ENCODE assay signal across 1 cellular context in the genomic region with DNA sequence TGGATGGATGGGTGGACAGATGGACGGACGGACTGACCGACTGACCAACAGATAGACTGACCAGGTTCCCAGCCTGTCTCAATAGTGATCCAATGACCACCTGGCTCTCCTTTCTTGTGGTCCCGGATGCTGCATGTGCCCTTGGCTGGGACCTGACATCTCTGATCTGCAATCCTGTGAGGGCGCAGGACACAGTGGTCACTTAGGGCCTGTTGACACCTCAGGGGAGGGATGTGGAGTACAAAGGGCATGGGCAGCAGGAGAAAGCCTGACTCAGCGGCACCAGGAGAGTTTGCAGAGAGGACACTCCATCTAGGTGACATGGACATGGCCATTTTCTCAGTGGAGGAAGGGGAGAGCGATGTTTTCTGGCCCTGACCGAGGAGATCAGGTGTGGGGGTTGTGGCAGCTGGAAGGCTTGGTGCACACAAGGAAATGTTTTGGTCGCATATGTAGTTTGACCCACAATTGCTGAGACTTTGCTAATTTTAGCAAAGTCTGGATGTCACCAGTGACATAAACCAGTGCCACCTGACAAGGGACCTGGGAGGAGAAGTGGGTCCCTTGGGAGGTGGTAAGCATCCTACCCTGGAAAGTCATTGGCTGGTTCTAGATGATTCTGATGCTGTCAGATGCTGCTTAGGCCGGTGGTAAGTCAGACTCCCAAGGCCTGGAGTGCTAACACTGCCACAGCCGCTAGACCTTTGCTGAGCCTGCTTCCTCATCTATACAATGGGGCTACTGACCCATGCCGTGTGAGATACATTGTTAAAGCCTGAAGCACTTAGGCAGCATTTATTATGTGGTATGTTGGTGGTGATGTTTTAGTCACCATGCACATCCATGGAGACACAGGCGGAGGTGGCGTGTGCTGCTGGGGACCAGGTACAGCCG.
TF ChIP-seq lines count a peak whose summit lies in the region.

No MANE protein-coding gene starts in this region.

TF ChIP-seq in H1, 55 proteins besides CTCF, POLR2A, EP300 and RAD21:
- no peak for TF ChIP-seq EGR1 (IDR thresholded peaks at IDR 0.05; ENCODE audit: borderline replicate concordance, low read depth, low read length)
- TF ChIP-seq KDM4A (IDR thresholded peaks at IDR 0.05; ENCODE audit: low read depth, low read length, severe bottlenecking), result no peak
- no peak for TF ChIP-seq SAP30 (IDR thresholded peaks at IDR 0.05; ENCODE audit: insufficient read depth, insufficient replicate concordance, low read length)
- TF ChIP-seq MAFK (IDR thresholded peaks at IDR 0.05; ENCODE audit: low read depth, low read length), result no peak
- no peak for TF ChIP-seq HDAC6 (IDR thresholded peaks at IDR 0.05; ENCODE audit: low read depth, low read length)
- TF ChIP-seq TEAD4 (IDR thresholded peaks at IDR 0.05; ENCODE audit: low read depth, low read length), result no peak
- TF ChIP-seq GTF2F1 (IDR thresholded peaks at IDR 0.05; ENCODE audit: borderline replicate concordance, low read depth, low read length), result no peak
- TF ChIP-seq ATF2 (IDR thresholded peaks at IDR 0.05; ENCODE audit: low read length), result no peak
- TF ChIP-seq SIX5 (IDR thresholded peaks at IDR 0.05; ENCODE audit: low read depth, low read length), result no peak
- TF ChIP-seq SP2 (IDR thresholded peaks at IDR 0.05; ENCODE audit: low read length), result no peak
- TF ChIP-seq KDM1A (IDR thresholded peaks at IDR 0.05; ENCODE audit: borderline replicate concordance, low read length), result no peak
- no peak for TF ChIP-seq BRCA1 (IDR thresholded peaks at IDR 0.05; ENCODE audit: low read depth, low read length)
- no peak for TF ChIP-seq NANOG (IDR thresholded peaks at IDR 0.05; ENCODE audit: insufficient read depth, low read depth, low read length, poor library complexity, severe bottlenecking)
- TF ChIP-seq, protein P1, sequence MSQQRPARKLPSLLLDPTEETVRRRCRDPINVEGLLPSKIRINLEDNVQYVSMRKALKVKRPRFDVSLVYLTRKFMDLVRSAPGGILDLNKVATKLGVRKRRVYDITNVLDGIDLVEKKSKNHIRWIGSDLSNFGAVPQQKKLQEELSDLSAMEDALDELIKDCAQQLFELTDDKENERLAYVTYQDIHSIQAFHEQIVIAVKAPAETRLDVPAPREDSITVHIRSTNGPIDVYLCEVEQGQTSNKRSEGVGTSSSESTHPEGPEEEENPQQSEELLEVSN (IDR thresholded peaks at IDR 0.05), result no peak
- TF ChIP-seq ATF3 (IDR thresholded peaks at IDR 0.05; ENCODE audit: insufficient read depth, low read depth, low read length), result no peak
- TF ChIP-seq SUZ12 (IDR thresholded peaks at IDR 0.05; ENCODE audit: low read length), result no peak
